Comparison of ENCODE assay signal across 9 cellular contexts in genomic region chr1:24321150-24321549, GRCh38. TPM values are rescaled to one million over a fixed set of nuclear protein-coding genes. Genes with fewer than 3 reads are reported as not detected.
DNase-seq lines count a peak whose midpoint lies in the region; ATAC-seq and TF ChIP-seq lines count a peak whose summit lies in the region.
"Had no signal": no experiment of that assay in that cellular context is flagged by ENCODE, and none has a peak within 500 bp of the region (broad histone marks: within the 10 kb centered on the region; RNA-seq: fewer than 3 reads in every experiment).

No MANE protein-coding gene starts in this region.

- H3K4me3 ChIP-seq in HCT116 (replicated peaks in 1 of 2; ENCODE audit: low read depth in 1 of 2, low read length in 2 of 2) (peak overlapping the region; percentile 49 to 63), SU-DHL-6 (ENCODE audit: insufficient read depth, low read length, poor library complexity, severe bottlenecking) (no peak overlapping the region), esophagus muscularis mucosa (peak overlapping the region in 3 of 4 donors; percentile 54 to 62 (median 61)), skeletal muscle satellite cell (ENCODE audit: low read length) (peak overlapping the region; percentile 70)

- CTCF ChIA-PET in HCT116 (lab: Charles Lee): interaction anchor here (1.7 to 1.9 kb wide), 2 partner anchors 119 to 122 kb away, joined by 7 to 13 read pairs; no protein-coding TSS in a partner anchor

- peaks cover 66% of the 10 kb centered on the region for H3K27me3 ChIP-seq in HCT116 (ENCODE audit: insufficient read depth, low read length)
- no peaks in the 10 kb centered on the region for H3K27me3 ChIP-seq in SU-DHL-6 (ENCODE audit: low read length)
- H3K27me3 ChIP-seq in esophagus muscularis mucosa: peaks cover 0 to 37% (median 10%) of the 10 kb centered on the region in 4 donors
- H3K27me3 ChIP-seq in skeletal muscle satellite cell (ENCODE audit: control insufficient read depth, insufficient read depth, low read length): peaks cover 72% of the 10 kb centered on the region

- H4K20me1 ChIP-seq in HCT116 (ENCODE audit: insufficient read depth) (no peaks in the 10 kb centered on the region), SU-DHL-6 (ENCODE audit: low read depth, low read length) (no peaks in the 10 kb centered on the region)

- no peak for TF ChIP-seq RAD21 in HCT116 (IDR thresholded peaks at IDR 0.05; ENCODE audit: low read depth)

- H3K79me2 ChIP-seq in HCT116 (ENCODE audit: insufficient read depth, low read length) (no peaks in the 10 kb centered on the region), SU-DHL-6 (ENCODE audit: insufficient read depth, low read length) (no peaks in the 10 kb centered on the region)

- TF ChIP-seq POLR2A in HCT116 (IDR thresholded peaks at IDR 0.05; ENCODE audit: borderline replicate concordance, extremely low read depth, insufficient read depth, insufficient read length): no peak
- no peak for TF ChIP-seq POLR2A in esophagus muscularis mucosa (IDR thresholded peaks at IDR 0.05; ENCODE audit: low read depth)

- peak overlapping the region; percentile 66 for H3K9ac ChIP-seq in HCT116 (ENCODE audit: low read length)
- peak overlapping the region; percentile 43 for H3K9ac ChIP-seq in SU-DHL-6 (ENCODE audit: low read length)
- H3K9ac ChIP-seq in skeletal muscle satellite cell (ENCODE audit: low read depth, low read length): no peak overlapping the region

- WGBS in esophagus muscularis mucosa: 96% methylated on average over 5 of the region's 7 CpGs

- H2AFZ ChIP-seq in HCT116 (ENCODE audit: low read depth, low read length, poor library complexity, severe bottlenecking) (no peak overlapping the region), SU-DHL-6 (ENCODE audit: low read depth, low read length, severe bottlenecking) (peak overlapping the region; percentile 81)

- no peaks in the 10 kb centered on the region for H3K9me2 ChIP-seq in HCT116 (ENCODE audit: insufficient read depth)
- H3K9me2 ChIP-seq in SU-DHL-6 (replicated peaks; ENCODE audit: insufficient read depth, low read length): no peaks in the 10 kb centered on the region

- H3K27ac ChIP-seq in HCT116 (ENCODE audit: low read depth, low read length): no peak overlapping the region; the same call in 1 of the 2 replicates
- H3K27ac ChIP-seq in SU-DHL-6 (ENCODE audit: low read depth, low read length): no peak overlapping the region
- no peak overlapping the region for H3K27ac ChIP-seq in esophagus muscularis mucosa (replicated peaks in 1 of 4)

- H3K4me1 ChIP-seq in HCT116 (ENCODE audit: control insufficient read depth in 1 of 2, insufficient read depth in 2 of 2, low read length in 2 of 2) (peaks cover 47 to 93% of the 10 kb centered on the region in 2 experiments), esophagus muscularis mucosa (peaks cover 12 to 39% (median 29%) of the 10 kb centered on the region in 4 donors), skeletal muscle satellite cell (ENCODE audit: control insufficient read depth, insufficient read depth, low read length) (peaks cover 17% of the 10 kb centered on the region)

- TF ChIP-seq CTCF in HCT116 (IDR thresholded peaks at IDR 0.05 in 2 of 3, conservative IDR thresholded peaks at IDR 0.05 in 1 of 3; ENCODE audit: borderline replicate concordance in 1 of 3, insufficient read depth in 1 of 3, low read depth in 2 of 3, low read length in 2 of 3): 0 out of 6 replicates have a peak, but pooled peaks of 1 of the 3 experiments have one; percentile 8
- no peak for TF ChIP-seq CTCF in SU-DHL-6 (IDR thresholded peaks at IDR 0.05; ENCODE audit: insufficient read depth, low read length, poor library complexity, severe bottlenecking)
- no peak for TF ChIP-seq CTCF in esophagus muscularis mucosa (IDR thresholded peaks at IDR 0.05)

- no TSS peak for BruUV-seq in HCT116 (replicated peaks; lab: Mats Ljungman, UMichigan)

- no peak for ATAC-seq in HCT116
- ATAC-seq in HG02759 (IDR thresholded peaks at IDR 0.05; ENCODE audit: unreplicated experiment): no peak

- H3F3A ChIP-seq in SU-DHL-6 (ENCODE audit: insufficient read depth): 0 out of 2 replicates have a peak, but pooled peaks cover 5% of the 10 kb centered on the region

- intact Hi-C loops in HCT116 (cut with micrococcal nuclease) (loop anchor here (5.0 kb wide), 2 partner anchors 71 to 119 kb away; no protein-coding TSS in a partner anchor), esophagus muscularis mucosa (cut with DNase I) (no loop called here)

- RAD21 ChIA-PET in HCT116 (lab: Charles Lee; ENCODE audit: low non-redundant PET in 1 of 2, low total read pairs in 2 of 2, uncharacterized antibody in 2 of 2, unreplicated experiment in 2 of 2): interaction anchor here in 1 of 2 experiments (1.5 kb wide), 1 partner anchor 70 kb away, joined by 3 read pairs; no protein-coding TSS in a partner anchor

- POLR2A ChIA-PET in HCT116 (lab: Charles Lee): no interaction called here

- no peak for DNase-seq in HCT116 (ENCODE audit: low read depth, low spot score)
- no peak for DNase-seq in esophagus muscularis mucosa (ENCODE audit: extremely low spot score)
- no peak for DNase-seq in SIG-M5 treated with dmso at 0.1 percent for 504 hours (lab: John Stamatoyannopoulos, UW; ENCODE audit: unreplicated experiment)
- no peak for DNase-seq in SK-N-DZ (ENCODE audit: low spot score)
- DNase-seq: SHP77 had no signal

- no peaks in the 10 kb centered on the region for H3K9me3 ChIP-seq in HCT116 (ENCODE audit: control insufficient read depth in 1 of 2, insufficient read depth in 1 of 2, low read depth in 1 of 2, low read length in 2 of 2)
- no peaks in the 10 kb centered on the region for H3K9me3 ChIP-seq in SU-DHL-6 (ENCODE audit: insufficient read depth, low read length)
- no peaks in the 10 kb centered on the region for H3K9me3 ChIP-seq in esophagus muscularis mucosa
- no peaks in the 10 kb centered on the region for H3K9me3 ChIP-seq in skeletal muscle satellite cell (replicated peaks; ENCODE audit: low read length)

- H3K4me2 ChIP-seq in HCT116 (ENCODE audit: low read length) (peak overlapping the region; percentile 92), SU-DHL-6 (ENCODE audit: low read depth, low read length, poor library complexity, severe bottlenecking) (peak overlapping the region; percentile 60), skeletal muscle satellite cell (ENCODE audit: low read length) (peak overlapping the region; percentile 86)

- H3K36me3 ChIP-seq in HCT116 (ENCODE audit: control insufficient read depth in 1 of 2, insufficient read depth in 2 of 2, low read length in 2 of 2): no peaks in the 10 kb centered on the region
- no peaks in the 10 kb centered on the region for H3K36me3 ChIP-seq in SU-DHL-6 (ENCODE audit: low read length)
- H3K36me3 ChIP-seq in esophagus muscularis mucosa: no peaks in the 10 kb centered on the region
- no peaks in the 10 kb centered on the region for H3K36me3 ChIP-seq in skeletal muscle satellite cell (ENCODE audit: insufficient read depth, low read length)

- no peak for TF ChIP-seq EP300 in esophagus muscularis mucosa (IDR thresholded peaks at IDR 0.05)

TF ChIP-seq in HCT116, 20 proteins besides CTCF, POLR2A, EP300 and RAD21:
- TF ChIP-seq YY1 (IDR thresholded peaks at IDR 0.05; ENCODE audit: extremely low read depth, insufficient replicate concordance, low read depth, low read length) (no peak), ZNF274 (IDR thresholded peaks at IDR 0.05; ENCODE audit: low read depth, low read length) (no peak), EZH2phosphoT487 (IDR thresholded peaks at IDR 0.05; ENCODE audit: borderline replicate concordance) (no peak), CEBPB (IDR thresholded peaks at IDR 0.05; ENCODE audit: low read depth) (no peak), POLR2AphosphoS5 (IDR thresholded peaks at IDR 0.05; ENCODE audit: low read depth, low read length) (no peak), ZFX (IDR thresholded peaks at IDR 0.05) (no peak), EGR1 (IDR thresholded peaks at IDR 0.05; ENCODE audit: low read depth) (no peak), EZH2 (IDR thresholded peaks at IDR 0.05) (no peak), SRF (IDR thresholded peaks at IDR 0.05; ENCODE audit: low read depth) (no peak), REST (IDR thresholded peaks at IDR 0.05; ENCODE audit: low read depth) (no peak), TCF7L2 (IDR thresholded peaks at IDR 0.05; ENCODE audit: borderline replicate concordance, extremely low read depth, insufficient read depth, insufficient read length) (no peak), ELF1 (IDR thresholded peaks at IDR 0.05; ENCODE audit: borderline replicate concordance, low read depth) (no peak), JUND (IDR thresholded peaks at IDR 0.05) (no peak)

RNA-seq across cellular contexts. Expression of gene GRHL3, which starts 2.0 kb away (rescaled TPM):
- 1.0 TPM for total RNA-seq in HCT116 (2021; ENCODE audit: unreplicated experiment)
- 1.9 and 2.2 TPM in 2 replicates for polyA plus RNA-seq in HCT116 (2012)
- not detected for total RNA-seq in esophagus muscularis mucosa
- 0.25 TPM in 1 of 2 replicates, not detected in the other for total RNA-seq in skeletal muscle satellite cell (2012; rRNA removed)
- polyA plus RNA-seq in SK-N-DZ (2014; cell fraction: cytosol; rRNA removed): 0.10 TPM in 1 of 2 replicates, not detected in the other
- 0.15 TPM in 1 of 2 replicates, not detected in the other for polyA plus RNA-seq in SK-N-DZ (2014; cell fraction: nucleus; rRNA removed)
- total RNA-seq: LHCN-M2 had no signal
